ENCODE assay signal across 18 cellular contexts in genomic region chr10:18450298-18450697, GRCh38.
"Had no signal": no experiment of that assay in that cellular context is flagged by ENCODE, and none has a peak within 500 bp of the region (broad histone marks: within the 10 kb centered on the region; RNA-seq: fewer than 3 reads in every experiment).

No MANE protein-coding gene starts in this region.

- H3K36me3 ChIP-seq: brain microvascular endothelial cell, colonic mucosa, right lobe of liver had no signal

- H2AFZ ChIP-seq: parathyroid adenoma had no signal

- ATAC-seq: activated CD8-positive, alpha-beta T cell treated with anti-CD3 and anti-CD28 coated beads, Interleukin-2, amount 10 ng/mL, durations not matched to agents 7 days and 5 days; activated naive CD8-positive, alpha-beta T cell treated with anti-CD3 and anti-CD28 coated beads, Interleukin-2, amount 50 U/mL, for 24 hours had no signal

- H3K79me2 ChIP-seq: parathyroid adenoma had no signal

- FAIRE-seq: endometrium, small intestine had no signal

- H3K27me3 ChIP-seq: brain microvascular endothelial cell, colonic mucosa, right lobe of liver had no signal

- H3K4me1 ChIP-seq: colonic mucosa, parathyroid adenoma, right lobe of liver had no signal

- H3K9ac ChIP-seq: parathyroid adenoma had no signal

- H3K27ac ChIP-seq: brain microvascular endothelial cell, colonic mucosa, parathyroid adenoma, right lobe of liver had no signal

- H3K4me3 ChIP-seq: colonic mucosa, lung, right lobe of liver had no signal

- H3K9me3 ChIP-seq: colonic mucosa, right lobe of liver had no signal

- DNase-seq: activated CD4-positive, alpha-beta T cell treated with anti-CD3 and anti-CD28 coated beads, Interleukin-2, amount 10 ng/mL, durations not matched to agents 7 days and 5 days; activated CD8-positive, alpha-beta T cell treated with anti-CD3 and anti-CD28 coated beads, Interleukin-2, amount 10 ng/mL, durations not matched to agents 7 days and 5 days; activated naive CD4-positive, alpha-beta T cell treated with anti-CD3 and anti-CD28 coated beads for 36 hours; activated naive CD8-positive, alpha-beta T cell treated with anti-CD3 and anti-CD28 coated beads, Interleukin-2, amount 50 U/mL, for 24 hours; activated T-cell treated with anti-CD3 and anti-CD28 coated beads, Interleukin-2, amount 50 U/mL, for 24 hours; brain microvascular endothelial cell; colonic mucosa; erythroblast; foreskin melanocyte; glutamatergic neuron; islet precursor cell; right lobe of liver; small intestine; stimulated activated CD4-positive, alpha-beta T cell treated with anti-CD3 and anti-CD28 coated beads, Interleukin-15, amount 100 ng/mL, for 24 hours; stimulated activated CD4-positive, alpha-beta T cell treated with anti-CD3 and anti-CD28 coated beads, Interleukin-2, amount 100 ng/mL, for 48 hours had no signal
